In genomic region chr22:28900379-28900778, GRCh38 we compare ENCODE assay signal across 19 cellular contexts. TPM values are rescaled to one million over a fixed set of nuclear protein-coding genes. Genes with fewer than 3 reads are reported as not detected.
A peak's percentile ranks its signal among the peaks of the same experiment; 100 is the strongest.
DNase-seq lines count a peak whose midpoint lies in the region; TF ChIP-seq lines count a peak whose summit lies in the region.
"Had no signal": no experiment of that assay in that cellular context is flagged by ENCODE, and none has a peak within 500 bp of the region (broad histone marks: within the 10 kb centered on the region; RNA-seq: fewer than 3 reads in every experiment).

No MANE protein-coding gene starts in this region.

- TF ChIP-seq POLR2A in erythroblast (IDR thresholded peaks at IDR 0.05; ENCODE audit: low read length) (no peak), sigmoid colon (IDR thresholded peaks at IDR 0.05) (no peak)

- H3K79me2 ChIP-seq in mammary epithelial cell (ENCODE audit: insufficient read depth, low read length) (peaks cover 85% of the 10 kb centered on the region), PC-9 (ENCODE audit: low read depth) (peaks cover 23% of the 10 kb centered on the region)

- in situ Hi-C loops in mammary epithelial cell (cut with MboI; ENCODE audit: low sequenced_read_pairs in 2 of 2), result no loop called here

- H3K9me2 ChIP-seq in PC-9 (ENCODE audit: insufficient read depth), result no peaks in the 10 kb centered on the region

- CTCF ChIA-PET in activated naive CD4-positive, alpha-beta T cell treated with anti-CD3 and anti-CD28 coated beads, Interleukin-2, amount 10 ng/mL, durations not matched to agents 7 days and 5 days (lab: Charles Lee), result no interaction called here
- CTCF ChIA-PET in mammary epithelial cell (lab: Charles Lee; ENCODE audit: low non-redundant PET) (no interaction called here), PC-9 (lab: Charles Lee) (no interaction called here)
- CTCF ChIA-PET in CD4-positive, alpha-beta memory T cell (lab: Charles Lee; ENCODE audit: partially characterized antibody), result no interaction called here

- H3K4me3 ChIP-seq in mammary epithelial cell (replicated peaks in 1 of 3; ENCODE audit: insufficient read depth in 1 of 3, low read depth in 2 of 3, low read length in 3 of 3), result no peak overlapping the region
- no peak overlapping the region for H3K4me3 ChIP-seq in sigmoid colon
- H3K4me3 ChIP-seq in PC-9, result no peak overlapping the region
- H3K4me3 ChIP-seq in CD4-positive, alpha-beta memory T cell (ENCODE audit: low read length in 2 of 2), result no peak overlapping the region
- H3K4me3 ChIP-seq: GM12878, GM23248 had no signal

- H3K36me3 ChIP-seq in mammary epithelial cell (ENCODE audit: insufficient read depth, low read length), result no peaks in the 10 kb centered on the region
- no peaks in the 10 kb centered on the region for H3K36me3 ChIP-seq in sigmoid colon
- no peaks in the 10 kb centered on the region for H3K36me3 ChIP-seq in PC-9 (ENCODE audit: low read depth)
- no peaks in the 10 kb centered on the region for H3K36me3 ChIP-seq in CD4-positive, alpha-beta memory T cell (ENCODE audit: insufficient read depth, low read length)

- no peak for TF ChIP-seq EP300 in sigmoid colon (IDR thresholded peaks at IDR 0.05)

- intact Hi-C loops in mammary epithelial cell (cut with micrococcal nuclease), result no loop called here
- intact Hi-C loops in sigmoid colon (cut with DNase I), result no loop called here
- intact Hi-C loops in PC-9 (cut with micrococcal nuclease; ENCODE audit: unreplicated experiment), result no loop called here
- intact Hi-C loops in CD4-positive, alpha-beta memory T cell (cut with micrococcal nuclease), result no loop called here

- H3K4me1 ChIP-seq in mammary epithelial cell (ENCODE audit: insufficient read depth, low read length) (peaks cover 68% of the 10 kb centered on the region), sigmoid colon (peaks cover 0 to 62% (median 36%) of the 10 kb centered on the region in 4 donors), PC-9 (replicated peaks; ENCODE audit: insufficient read depth) (no peaks in the 10 kb centered on the region)
- H3K4me1 ChIP-seq in CD4-positive, alpha-beta memory T cell (ENCODE audit: insufficient read depth, low read length), result peaks cover 13% of the 10 kb centered on the region

- TF ChIP-seq CTCF in mammary epithelial cell (conservative IDR thresholded peaks at IDR 0.05 in 1 of 2, IDR thresholded peaks at IDR 0.05 in 1 of 2; ENCODE audit: extremely low read depth in 1 of 2, insufficient read depth in 1 of 2, low read depth in 1 of 2, low read length in 2 of 2) (no peak), sigmoid colon (IDR thresholded peaks at IDR 0.05) (no peak), PC-9 (conservative IDR thresholded peaks at IDR 0.05) (no peak)

- peaks cover 82% of the 10 kb centered on the region for H3K27me3 Mint-ChIP-seq in activated naive CD4-positive, alpha-beta T cell treated with anti-CD3 and anti-CD28 coated beads, Interleukin-2, amount 10 ng/mL, durations not matched to agents 7 days and 5 days
- H3K27me3 Mint-ChIP-seq in CD4-positive, alpha-beta memory T cell, result peaks cover 1 to 2% of the 10 kb centered on the region in 2 donors

- H3K4me2 ChIP-seq in mammary epithelial cell (ENCODE audit: insufficient read depth, low read depth, low read length), result no peak overlapping the region
- no peak overlapping the region for H3K4me2 ChIP-seq in PC-9

- H3K9ac ChIP-seq in mammary epithelial cell (ENCODE audit: insufficient read depth, low read length), result no peak overlapping the region
- H3K9ac ChIP-seq: GM23248 had no signal

- H3K27ac ChIP-seq in mammary epithelial cell (ENCODE audit: insufficient read depth, low read depth, low read length), result peak overlapping the region; percentile 66
- H3K27ac ChIP-seq in sigmoid colon, result no peak overlapping the region
- H3K27ac ChIP-seq in PC-9, result no peak overlapping the region
- no peak overlapping the region for H3K27ac ChIP-seq in CD4-positive, alpha-beta memory T cell (ENCODE audit: low read depth, low read length)
- H3K27ac ChIP-seq: GM23248 had no signal

- H3K4me1 Mint-ChIP-seq in activated naive CD4-positive, alpha-beta T cell treated with anti-CD3 and anti-CD28 coated beads, Interleukin-2, amount 10 ng/mL, durations not matched to agents 7 days and 5 days, result peaks cover 20% of the 10 kb centered on the region
- peaks cover 9 to 11% (median 11%) of the 10 kb centered on the region in 4 donors for H3K4me1 Mint-ChIP-seq in CD4-positive, alpha-beta memory T cell

- H2AFZ ChIP-seq in mammary epithelial cell (ENCODE audit: low read depth, low read length) (no peak overlapping the region), PC-9 (no peak overlapping the region)
- H2AFZ ChIP-seq: GM23248 had no signal

- no peaks in the 10 kb centered on the region for H3K9me3 ChIP-seq in mammary epithelial cell (replicated peaks; ENCODE audit: insufficient read depth, low read length)
- H3K9me3 ChIP-seq in sigmoid colon, result no peaks in the 10 kb centered on the region
- no peaks in the 10 kb centered on the region for H3K9me3 ChIP-seq in PC-9 (ENCODE audit: insufficient read depth, low read depth)
- H3K9me3 ChIP-seq in CD4-positive, alpha-beta memory T cell (ENCODE audit: control insufficient read depth in 1 of 2, low read length in 2 of 2), result no peaks in the 10 kb centered on the region
- H3K9me3 ChIP-seq: Caco-2 had no signal

- H3K4me3 Mint-ChIP-seq in activated naive CD4-positive, alpha-beta T cell treated with anti-CD3 and anti-CD28 coated beads, Interleukin-2, amount 10 ng/mL, durations not matched to agents 7 days and 5 days, result no peak overlapping the region
- H3K4me3 Mint-ChIP-seq in CD4-positive, alpha-beta memory T cell, result no peak overlapping the region
- H3K4me3 Mint-ChIP-seq: CD4-positive, CD25-positive, alpha-beta regulatory T cell had no signal

- POLR2A ChIA-PET in PC-9 (lab: Charles Lee; ENCODE audit: unreplicated experiment), result no interaction called here
- POLR2A ChIA-PET in CD4-positive, alpha-beta memory T cell (lab: Charles Lee; ENCODE audit: partially characterized antibody), result no interaction called here

- H4K20me1 ChIP-seq in mammary epithelial cell (ENCODE audit: insufficient read depth, low read length), result no peaks in the 10 kb centered on the region
- peaks cover 17% of the 10 kb centered on the region for H4K20me1 ChIP-seq in PC-9 (ENCODE audit: insufficient read depth)

- H3K27me3 ChIP-seq in mammary epithelial cell (ENCODE audit: insufficient read depth, low read length), result no peaks in the 10 kb centered on the region
- H3K27me3 ChIP-seq in sigmoid colon, result no peaks in the 10 kb centered on the region
- no peaks in the 10 kb centered on the region for H3K27me3 ChIP-seq in PC-9 (ENCODE audit: insufficient read depth, low read depth)
- H3K27me3 ChIP-seq in CD4-positive, alpha-beta memory T cell (ENCODE audit: insufficient read depth, low read length), result no peaks in the 10 kb centered on the region

- no peak for DNase-seq in activated naive CD4-positive, alpha-beta T cell treated with anti-CD3 and anti-CD28 coated beads, Interleukin-2, amount 10 ng/mL, durations not matched to agents 7 days and 5 days
- DNase-seq in activated naive CD4-positive, alpha-beta T cell treated with anti-CD3 and anti-CD28 coated beads, Interleukin-2, amount 50 U/mL, for 16 hours, result no peak
- no peak for DNase-seq in mammary epithelial cell
- peak; percentile 30 to 42 for DNase-seq in erythroblast (lab: John Stamatoyannopoulos, UW)
- DNase-seq in sigmoid colon, result peak; percentile 18
- no peak for DNase-seq in PC-9
- DNase-seq in HPDE6-E6E7 (ENCODE audit: extremely low spot score), result no peak
- no peak for DNase-seq in CD4-positive, alpha-beta memory T cell
- DNase-seq: 8988T; Caco-2; CD4-positive, CD25-positive, alpha-beta regulatory T cell; GM23248; Kasumi-1; MM.1S; NCI-H1092 treated with DMSO at 0.1 percent for 48 hours; NCI-H2081 treated with DMSO at 0.1 percent for 48 hours; NCI-H226; NCI-H526 had no signal

- dilution Hi-C loops in mammary epithelial cell (cut with HindIII; ENCODE audit: low sequenced_read_pairs), result no loop called here

- H3F3A ChIP-seq in PC-9 (ENCODE audit: insufficient read depth, low read depth), result no peaks in the 10 kb centered on the region

- H3K27ac Mint-ChIP-seq in activated naive CD4-positive, alpha-beta T cell treated with anti-CD3 and anti-CD28 coated beads, Interleukin-2, amount 10 ng/mL, durations not matched to agents 7 days and 5 days, result peak overlapping the region; percentile 17
- H3K27ac Mint-ChIP-seq in CD4-positive, alpha-beta memory T cell, result peak overlapping the region in 1 of 7 donors; percentile 42

- H3K36me3 Mint-ChIP-seq in activated naive CD4-positive, alpha-beta T cell treated with anti-CD3 and anti-CD28 coated beads, Interleukin-2, amount 10 ng/mL, durations not matched to agents 7 days and 5 days, result no peaks in the 10 kb centered on the region
- H3K36me3 Mint-ChIP-seq in CD4-positive, alpha-beta memory T cell, result no peaks in the 10 kb centered on the region
- H3K36me3 Mint-ChIP-seq: CD4-positive, CD25-positive, alpha-beta regulatory T cell had no signal

- H3K9me3 Mint-ChIP-seq in activated naive CD4-positive, alpha-beta T cell treated with anti-CD3 and anti-CD28 coated beads, Interleukin-2, amount 10 ng/mL, durations not matched to agents 7 days and 5 days, result no peaks in the 10 kb centered on the region
- H3K9me3 Mint-ChIP-seq in CD4-positive, alpha-beta memory T cell, result no peaks in the 10 kb centered on the region
- H3K9me3 Mint-ChIP-seq: CD4-positive, CD25-positive, alpha-beta regulatory T cell had no signal

- BruUV-seq in mammary epithelial cell (replicated peaks; lab: Mats Ljungman, UMichigan) (no TSS peak), PC-9 (replicated peaks; lab: Mats Ljungman, UMichigan) (no TSS peak)

RNA-seq across cellular contexts. Expression of gene ZNRF3, which starts 17.0 kb away (rescaled TPM):
- total RNA-seq in mammary epithelial cell (10 to 100 TPM in 1 of 2 donors, 1 to 10 TPM in 1; 9.5 to 14.5 TPM), sigmoid colon (10 to 100 TPM in 2 of 4 donors, 1 to 10 TPM in 2; 8.9 to 13.6 (median 9.7) TPM), PC-9 (2021) (5.2 TPM in 2 replicates)
- polyA plus RNA-seq in mammary epithelial cell (5.2 TPM), sigmoid colon (1 to 10 TPM in 1 of 3 donors, under 1 TPM in 2; 0.23 to 3.9 (median 0.60) TPM)
- polyA minus RNA-seq in mammary epithelial cell, result 9.8 TPM
- under 1 TPM; 0.70 to 0.89 TPM for total RNA-seq in CD4-positive, alpha-beta memory T cell
- under 1 TPM in 1 of 2 donors, not detected in 1; 0.11 TPM for polyA plus RNA-seq in CD4-positive, alpha-beta memory T cell

Comparison
In these comparisons a context has a peak if more than half of its experiments do, and no peak if none do; other contexts are left out.
1. DNase-seq: peak in erythroblast (2 of 2) and sigmoid colon (single experiment); none in activated naive CD4-positive, alpha-beta T cell treated with anti-CD3 and anti-CD28 coated beads, Interleukin-2, amount 10 ng/mL, durations not matched to agents 7 days and 5 days (single experiment), activated naive CD4-positive, alpha-beta T cell treated with anti-CD3 and anti-CD28 coated beads, Interleukin-2, amount 50 U/mL, for 16 hours (single experiment), mammary epithelial cell (single experiment), PC-9 (0 of 2), HPDE6-E6E7 (single experiment) and CD4-positive, alpha-beta memory T cell (0 of 5).